ENCODE assay signal across 1 cellular context in the genomic region with DNA sequence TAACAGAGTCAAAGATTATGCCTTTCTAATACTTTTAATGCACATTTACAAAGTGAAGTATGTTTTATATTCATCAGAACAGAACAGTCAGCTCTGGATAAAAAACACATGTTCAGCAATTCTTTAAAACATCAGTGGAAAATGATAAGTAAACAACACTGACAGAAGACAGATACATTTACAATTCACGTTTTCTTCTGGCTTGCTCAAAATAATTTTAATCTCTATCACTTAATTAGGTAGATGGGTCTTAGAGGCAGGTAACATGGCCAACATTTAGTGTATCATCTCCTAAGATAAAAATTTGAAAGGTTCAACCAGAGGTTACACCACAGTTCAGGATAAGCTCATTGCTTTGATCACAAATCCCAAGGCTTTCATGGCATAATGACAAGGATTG.
TF ChIP-seq lines count a peak whose summit lies in the region.

No MANE protein-coding gene starts in this region.

TF ChIP-seq in SK-N-SH, 30 proteins besides CTCF, POLR2A, EP300 and RAD21 (continued from another document):
- TF ChIP-seq, protein P1, sequence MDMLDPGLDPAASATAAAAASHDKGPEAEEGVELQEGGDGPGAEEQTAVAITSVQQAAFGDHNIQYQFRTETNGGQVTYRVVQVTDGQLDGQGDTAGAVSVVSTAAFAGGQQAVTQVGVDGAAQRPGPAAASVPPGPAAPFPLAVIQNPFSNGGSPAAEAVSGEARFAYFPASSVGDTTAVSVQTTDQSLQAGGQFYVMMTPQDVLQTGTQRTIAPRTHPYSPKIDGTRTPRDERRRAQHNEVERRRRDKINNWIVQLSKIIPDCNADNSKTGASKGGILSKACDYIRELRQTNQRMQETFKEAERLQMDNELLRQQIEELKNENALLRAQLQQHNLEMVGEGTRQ (IDR thresholded peaks at IDR 0.05; ENCODE audit: borderline replicate concordance, low read depth, low read length) = no peak
- no peak for TF ChIP-seq NFIC (IDR thresholded peaks at IDR 0.05; ENCODE audit: borderline replicate concordance)
- TF ChIP-seq SIN3A (IDR thresholded peaks at IDR 0.05; ENCODE audit: borderline replicate concordance, low read depth, low read length) = no peak
- TF ChIP-seq, protein P2, sequence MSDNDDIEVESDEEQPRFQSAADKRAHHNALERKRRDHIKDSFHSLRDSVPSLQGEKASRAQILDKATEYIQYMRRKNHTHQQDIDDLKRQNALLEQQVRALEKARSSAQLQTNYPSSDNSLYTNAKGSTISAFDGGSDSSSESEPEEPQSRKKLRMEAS (IDR thresholded peaks at IDR 0.05; ENCODE audit: low read depth) = no peak
- no peak for TF ChIP-seq ELF1 (IDR thresholded peaks at IDR 0.05)
- TF ChIP-seq TAF1 (IDR thresholded peaks at IDR 0.05; ENCODE audit: borderline replicate concordance, low read depth, low read length) = no peak
